Comparison of ENCODE assay signal across 15 cellular contexts in genomic region chr6:18028332-18028731, GRCh38.
"Had no signal": no experiment of that assay in that cellular context is flagged by ENCODE, and none has a peak within 500 bp of the region (broad histone marks: within the 10 kb centered on the region; RNA-seq: fewer than 3 reads in every experiment).

No MANE protein-coding gene starts in this region.

- H3K9me3 ChIP-seq: heart left ventricle, mucosa of descending colon, right atrium auricular region, sigmoid colon, tibial artery, upper lobe of right lung, vagina had no signal

- H3K4me3 Mint-ChIP-seq: dendritic cell treated with granulocyte-macrophage colony-stimulating factor and Interleukin-4, amounts not matched to agents 40 ng/mL and 50 ng/mL, for 4 days; naive thymus-derived CD8-positive, alpha-beta T cell had no signal

- H3K4me1 ChIP-seq: heart left ventricle, right atrium auricular region, sigmoid colon, upper lobe of right lung had no signal

- H3K27ac Mint-ChIP-seq: dendritic cell treated with granulocyte-macrophage colony-stimulating factor and Interleukin-4, amounts not matched to agents 40 ng/mL and 50 ng/mL, for 4 days; naive thymus-derived CD8-positive, alpha-beta T cell had no signal

- ATAC-seq: heart left ventricle; mucosa of descending colon; naive thymus-derived CD8-positive, alpha-beta T cell; upper lobe of right lung had no signal

- H3K27me3 ChIP-seq: heart left ventricle, right atrium auricular region, sigmoid colon, tibial artery, upper lobe of right lung, vagina had no signal

- DNase-seq: heart left ventricle; hippocampal formation; kidney glomerular epithelial cell; mucosa of descending colon; naive thymus-derived CD8-positive, alpha-beta T cell; posterior cingulate gyrus; sigmoid colon; small intestine; stimulated activated CD4-positive, alpha-beta T cell treated with anti-CD3 and anti-CD28 coated beads, Interleukin-2, amount 100 ng/mL, for 48 hours; stimulated activated naive CD4-positive, alpha-beta T cell treated with Interleukin-2 at 50 U/mL for 16 hours; tibial artery; upper lobe of right lung had no signal

- H3K4me1 Mint-ChIP-seq: naive thymus-derived CD8-positive, alpha-beta T cell had no signal

- H3K36me3 ChIP-seq: heart left ventricle, right atrium auricular region, sigmoid colon, tibial artery, upper lobe of right lung, vagina had no signal

- H3K36me3 Mint-ChIP-seq: naive thymus-derived CD8-positive, alpha-beta T cell had no signal

- H3K4me3 ChIP-seq: heart left ventricle, mucosa of descending colon, right atrium auricular region, sigmoid colon, tibial artery, upper lobe of right lung, vagina had no signal

- H3K9me3 Mint-ChIP-seq: dendritic cell treated with granulocyte-macrophage colony-stimulating factor and Interleukin-4, amounts not matched to agents 40 ng/mL and 50 ng/mL, for 4 days; naive thymus-derived CD8-positive, alpha-beta T cell had no signal

- H3K27ac ChIP-seq: heart left ventricle, right atrium auricular region, sigmoid colon, tibial artery, upper lobe of right lung, vagina had no signal
